In genomic region chr14:98182385-98183055, GRCh38 we compare ENCODE assay signal across 10 cellular contexts.
DNase-seq lines count a peak whose midpoint lies in the region; ATAC-seq and TF ChIP-seq lines count a peak whose summit lies in the region.
"Had no signal": no experiment of that assay in that cellular context is flagged by ENCODE, and none has a peak within 500 bp of the region (broad histone marks: within the 10 kb centered on the region; RNA-seq: fewer than 3 reads in every experiment).

No MANE protein-coding gene starts in this region.

- H3K9ac ChIP-seq in OCI-LY3 (ENCODE audit: low read length) = peak overlapping the region; percentile 29

- no peak overlapping the region for H3K4me3 ChIP-seq in OCI-LY3 (ENCODE audit: low read length)
- H3K4me3 ChIP-seq in effector memory CD4-positive, alpha-beta T cell (ENCODE audit: insufficient read depth, low read depth, low read length, poor library complexity, severe bottlenecking) = peak overlapping the region; percentile 22

- H3K36me3 ChIP-seq in OCI-LY3 (replicated peaks; ENCODE audit: low read depth, low read length) = peaks cover 4% of the 10 kb centered on the region
- H3K36me3 ChIP-seq in effector memory CD4-positive, alpha-beta T cell (ENCODE audit: control insufficient read depth, insufficient read depth, low read length) = no peaks in the 10 kb centered on the region

- no peak for ATAC-seq in GM21786 (IDR thresholded peaks at IDR 0.05; ENCODE audit: unreplicated experiment)
- ATAC-seq: left lobe of liver had no signal

- peak overlapping the region; percentile 28; the same call in 1 of the 2 replicates for H2AFZ ChIP-seq in OCI-LY3 (ENCODE audit: low read depth, low read length)

- H3K27me3 ChIP-seq in OCI-LY3 (ENCODE audit: low read depth, low read length) = no peaks in the 10 kb centered on the region
- H3K27me3 ChIP-seq in effector memory CD4-positive, alpha-beta T cell (replicated peaks; ENCODE audit: control insufficient read depth, insufficient read depth, low read length, poor library complexity, severe bottlenecking) = no peaks in the 10 kb centered on the region

- H3K4me2 ChIP-seq in OCI-LY3 (ENCODE audit: low read length) = peak overlapping the region; percentile 24; the same call in 1 of the 2 replicates

- H3K4me1 ChIP-seq in OCI-LY3 (ENCODE audit: low read length) = peaks cover 72% of the 10 kb centered on the region
- peaks cover 79% of the 10 kb centered on the region for H3K4me1 ChIP-seq in effector memory CD4-positive, alpha-beta T cell (ENCODE audit: control insufficient read depth, insufficient read depth, low read length, poor library complexity, severe bottlenecking)

- no peaks in the 10 kb centered on the region for H3K9me3 ChIP-seq in OCI-LY3 (ENCODE audit: insufficient read depth, low read length)
- H3K9me3 ChIP-seq in effector memory CD4-positive, alpha-beta T cell (ENCODE audit: control insufficient read depth, low read length) = no peaks in the 10 kb centered on the region

- H3K27ac ChIP-seq in OCI-LY3 (ENCODE audit: low read length) (peak overlapping the region; percentile 83), caudate nucleus (ENCODE audit: low read depth, low read length) (no peak overlapping the region)
- peak overlapping the region; percentile 54 for H3K27ac ChIP-seq in effector memory CD4-positive, alpha-beta T cell (ENCODE audit: insufficient read depth, low read length, poor library complexity, severe bottlenecking)

- no peak for TF ChIP-seq CTCF in OCI-LY3 (IDR thresholded peaks at IDR 0.05; ENCODE audit: low read depth, low read length)

- peak; percentile 48 for DNase-seq in activated CD8-positive, alpha-beta memory T cell treated with anti-CD3 and anti-CD28 coated beads, Interleukin-2, amount 50 U/mL, for 4 hours
- no peak for DNase-seq in effector memory CD4-positive, alpha-beta T cell
- peak; percentile 63 for DNase-seq in stimulated activated CD4-positive, alpha-beta T cell treated with anti-CD3 and anti-CD28 coated beads, Interleukin-4, amount 100 ng/mL, for 1 hour
- DNase-seq in caudate nucleus (lab: John Stamatoyannopoulos, UW) (no peak), SHP77 treated with DMSO at 0.1 percent for 48 hours (lab: John Stamatoyannopoulos, UW) (no peak), middle frontal gyrus (ENCODE audit: extremely low spot score, low spot score) (no peak)
- DNase-seq: foreskin fibroblast had no signal

- H4K20me1 ChIP-seq in OCI-LY3 (ENCODE audit: insufficient read depth, low read length) = no peaks in the 10 kb centered on the region

- no peaks in the 10 kb centered on the region for H3K79me2 ChIP-seq in OCI-LY3 (ENCODE audit: low read length)

Comparison
In these comparisons a context has a peak if more than half of its experiments do, and no peak if none do; other contexts are left out.
1. DNase-seq: peak in activated CD8-positive, alpha-beta memory T cell treated with anti-CD3 and anti-CD28 coated beads, Interleukin-2, amount 50 U/mL, for 4 hours (single experiment) and stimulated activated CD4-positive, alpha-beta T cell treated with anti-CD3 and anti-CD28 coated beads, Interleukin-4, amount 100 ng/mL, for 1 hour (single experiment); none in effector memory CD4-positive, alpha-beta T cell (0 of 3), caudate nucleus (0 of 61), SHP77 treated with DMSO at 0.1 percent for 48 hours (single experiment) and middle frontal gyrus (single experiment).